Comparison of ENCODE assay signal across 13 cellular contexts in the genomic region with DNA sequence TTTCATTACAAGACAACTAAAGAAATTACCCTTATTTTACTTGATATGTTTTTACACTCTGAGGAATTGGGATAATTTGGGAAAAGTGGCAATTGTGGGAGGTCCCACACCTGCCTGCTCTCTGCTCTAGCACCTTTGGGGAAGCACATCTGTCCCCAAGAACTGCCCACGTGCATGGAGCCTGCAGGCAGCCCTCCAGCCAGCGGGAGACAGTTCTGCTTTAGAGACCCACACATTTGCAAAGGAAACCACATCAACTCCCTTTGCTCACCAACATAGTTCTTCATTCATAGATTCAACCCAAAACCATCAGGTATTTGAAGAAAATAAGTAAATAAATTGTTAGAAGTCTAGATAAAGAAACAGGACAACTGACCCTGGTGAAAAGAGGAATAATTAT.
DNase-seq lines count a peak whose midpoint lies in the region; ATAC-seq and TF ChIP-seq lines count a peak whose summit lies in the region.
"Had no signal": no experiment of that assay in that cellular context is flagged by ENCODE, and none has a peak within 500 bp of the region (broad histone marks: within the 10 kb centered on the region; RNA-seq: fewer than 3 reads in every experiment).

No MANE protein-coding gene starts in this region.

- no peak overlapping the region for H3K56ac ChIP-seq in H9 (ENCODE audit: insufficient read length, low read depth, low read length)

- no peaks in the 10 kb centered on the region for H3K23me2 ChIP-seq in H9 (ENCODE audit: insufficient read length, low read depth, low read length, poor library complexity, severe bottlenecking)

- no peak overlapping the region for H3K14ac ChIP-seq in H9 (ENCODE audit: insufficient read depth, low read length)

- H3K9me3 Mint-ChIP-seq in osteocyte (ENCODE audit: unreplicated experiment) (no peaks in the 10 kb centered on the region), H9 (peaks cover 3 to 7% of the 10 kb centered on the region in 2 experiments; a peak in 4 of 5 replicates)
- H3K9me3 Mint-ChIP-seq: activated B cell treated with CpG ODN at 0.5 μM for 24 hours had no signal

- DNase-seq in CD1c-positive myeloid dendritic cell (ENCODE audit: extremely low spot score) (peak; percentile 60), osteocyte (ENCODE audit: extremely low spot score, unreplicated experiment) (no peak), NCI-H526 (lab: John Stamatoyannopoulos, UW) (no peak), H9 (no peak)
- no peak for DNase-seq in NK-92 treated with Interleukin-12 subunit alpha and Interleukin-12 subunit beta, amount 100 ng/mL, for 24 hours (lab: John Stamatoyannopoulos, UW)
- DNase-seq: activated B cell treated with CpG ODN at 0.5 μM for 24 hours, NCI-H2029 treated with DMSO at 0.1 percent for 48 hours had no signal

- no peaks in the 10 kb centered on the region for H3K27me3 ChIP-seq in OCI-LY3 (ENCODE audit: low read depth, low read length)
- no peaks in the 10 kb centered on the region for H3K27me3 ChIP-seq in H9 (ENCODE audit: insufficient read depth, low read length)
- H3K27me3 ChIP-seq: cardiac muscle cell, esophagus muscularis mucosa had no signal

- peak overlapping the region; percentile 55 for H3K27ac ChIP-seq in OCI-LY3 (ENCODE audit: low read length)
- H3K27ac ChIP-seq in H9 (ENCODE audit: insufficient read length, low read depth, low read length) = no peak overlapping the region
- H3K27ac ChIP-seq: cardiac muscle cell, esophagus muscularis mucosa, RWPE1 had no signal

- no peak overlapping the region for H3K4ac ChIP-seq in H9 (ENCODE audit: low read depth, low read length)

- no peak overlapping the region for H3T11ph ChIP-seq in H9 (ENCODE audit: low read length)

- H3K4me1 Mint-ChIP-seq in osteocyte (ENCODE audit: unreplicated experiment) (no peaks in the 10 kb centered on the region), H9 (peaks cover 11 to 12% of the 10 kb centered on the region in 2 experiments)

- no peak overlapping the region for H2AK5ac ChIP-seq in H9 (ENCODE audit: insufficient read length, low read length)

- no peaks in the 10 kb centered on the region for H3K36me3 ChIP-seq in OCI-LY3 (replicated peaks; ENCODE audit: low read depth, low read length)
- H3K36me3 ChIP-seq: cardiac muscle cell, esophagus muscularis mucosa had no signal

- H3K36me3 Mint-ChIP-seq in osteocyte (ENCODE audit: unreplicated experiment) = no peaks in the 10 kb centered on the region
- H3K36me3 Mint-ChIP-seq in H9 (ENCODE audit: insufficient read depth in 1 of 3, low read depth in 3 of 3) = peaks cover 0 to 4% (median 0%) of the 10 kb centered on the region in 3 experiments; a peak in 2 of 7 replicates

- no peak overlapping the region for H3K4me3 Mint-ChIP-seq in osteocyte (ENCODE audit: unreplicated experiment)
- no peak overlapping the region for H3K4me3 Mint-ChIP-seq in H9

- no peak overlapping the region for H2BK20ac ChIP-seq in H9 (ENCODE audit: low read depth, low read length, poor library complexity, severe bottlenecking)

- H3K27ac Mint-ChIP-seq in osteocyte (ENCODE audit: unreplicated experiment) = no peak overlapping the region
- H3K27ac Mint-ChIP-seq in H9 = no peak overlapping the region
- H3K27ac Mint-ChIP-seq: activated B cell treated with CpG ODN at 0.5 μM for 24 hours had no signal

- H3K4me1 ChIP-seq in OCI-LY3 (ENCODE audit: low read length) (peaks cover 53% of the 10 kb centered on the region), H9 (ENCODE audit: insufficient read depth, low read length) (no peaks in the 10 kb centered on the region)

- H3K79me2 ChIP-seq in OCI-LY3 (ENCODE audit: low read length) = no peaks in the 10 kb centered on the region
- H3K79me2 ChIP-seq in H9 (ENCODE audit: insufficient read depth, low read length) = no peaks in the 10 kb centered on the region

- H3K4me2 ChIP-seq in OCI-LY3 (ENCODE audit: low read length) = peak overlapping the region; percentile 91
- no peak overlapping the region for H3K4me2 ChIP-seq in H9 (ENCODE audit: insufficient read depth, insufficient read length, low read length)

- no peak overlapping the region for H4K8ac ChIP-seq in H9 (replicated peaks; ENCODE audit: insufficient read length, low read depth, low read length)

- H2BK12ac ChIP-seq in H9 (ENCODE audit: insufficient read length, low read depth, low read length) = no peak overlapping the region

- H3K9me3 ChIP-seq in OCI-LY3 (ENCODE audit: insufficient read depth, low read length) = no peaks in the 10 kb centered on the region
- H3K9me3 ChIP-seq in H9 (ENCODE audit: control insufficient read depth, low read depth, low read length) = no peaks in the 10 kb centered on the region
- H3K9me3 ChIP-seq: esophagus muscularis mucosa had no signal

- ATAC-seq in GM19372 (IDR thresholded peaks at IDR 0.05; ENCODE audit: low read depth, unreplicated experiment) (peak; percentile 84), HG03045 (IDR thresholded peaks at IDR 0.05; ENCODE audit: unreplicated experiment) (peak; percentile 81)

- peak overlapping the region; percentile 46; the same call in 1 of the 2 replicates for H3K9ac ChIP-seq in OCI-LY3 (ENCODE audit: low read length)
- H3K9ac ChIP-seq in H9 (ENCODE audit: extremely low read depth, insufficient read length, low read length) = no peak overlapping the region

- no peak overlapping the region for H2BK5ac ChIP-seq in H9 (ENCODE audit: insufficient read length, low read length)

- peaks cover 21% of the 10 kb centered on the region for H3K27me3 Mint-ChIP-seq in osteocyte (ENCODE audit: unreplicated experiment)
- H3K27me3 Mint-ChIP-seq in H9 (ENCODE audit: low read depth) = peaks cover 3% of the 10 kb centered on the region

- H2BK15ac ChIP-seq in H9 (ENCODE audit: low read depth, low read length) = no peak overlapping the region

- no peak overlapping the region for H4K5ac ChIP-seq in H9 (ENCODE audit: insufficient read length, low read depth, low read length)

- no CpG with 5 or more reads among the region's 2 CpGs for WGBS in H9 (ENCODE audit: extremely low coverage, insufficient read length, low lambda C conversion rate)

- H2AFZ ChIP-seq in OCI-LY3 (ENCODE audit: low read depth, low read length) (no peak overlapping the region), H9 (ENCODE audit: low read length) (no peak overlapping the region)

- no peaks in the 10 kb centered on the region for H3K79me1 ChIP-seq in H9 (ENCODE audit: insufficient read depth, low read depth, low read length, poor library complexity, severe bottlenecking)

- no peak overlapping the region for H2BK120ac ChIP-seq in H9 (ENCODE audit: low read depth, low read length, poor library complexity, severe bottlenecking)

- H3K4me3 ChIP-seq in OCI-LY3 (ENCODE audit: low read length) = peak overlapping the region; percentile 49
- H3K4me3 ChIP-seq: cardiac muscle cell, esophagus muscularis mucosa had no signal

- no peak overlapping the region for H4K91ac ChIP-seq in H9 (ENCODE audit: insufficient read length, low read depth, low read length)

- H3K23ac ChIP-seq in H9 (ENCODE audit: insufficient read length, low read depth, low read length) = no peak overlapping the region

- no peak overlapping the region for H3K18ac ChIP-seq in H9 (ENCODE audit: insufficient read length, low read depth, low read length)

- H4K20me1 ChIP-seq in OCI-LY3 (ENCODE audit: insufficient read depth, low read length) (no peaks in the 10 kb centered on the region), H9 (ENCODE audit: control insufficient read depth, insufficient read depth, insufficient read length) (no peaks in the 10 kb centered on the region)

- TF ChIP-seq CTCF in OCI-LY3 (IDR thresholded peaks at IDR 0.05; ENCODE audit: low read depth, low read length) (no peak), osteocyte (IDR thresholded peaks at IDR 0.05) (no peak), H9 (conservative IDR thresholded peaks at IDR 0.05) (no peak)
